In the genomic region with DNA sequence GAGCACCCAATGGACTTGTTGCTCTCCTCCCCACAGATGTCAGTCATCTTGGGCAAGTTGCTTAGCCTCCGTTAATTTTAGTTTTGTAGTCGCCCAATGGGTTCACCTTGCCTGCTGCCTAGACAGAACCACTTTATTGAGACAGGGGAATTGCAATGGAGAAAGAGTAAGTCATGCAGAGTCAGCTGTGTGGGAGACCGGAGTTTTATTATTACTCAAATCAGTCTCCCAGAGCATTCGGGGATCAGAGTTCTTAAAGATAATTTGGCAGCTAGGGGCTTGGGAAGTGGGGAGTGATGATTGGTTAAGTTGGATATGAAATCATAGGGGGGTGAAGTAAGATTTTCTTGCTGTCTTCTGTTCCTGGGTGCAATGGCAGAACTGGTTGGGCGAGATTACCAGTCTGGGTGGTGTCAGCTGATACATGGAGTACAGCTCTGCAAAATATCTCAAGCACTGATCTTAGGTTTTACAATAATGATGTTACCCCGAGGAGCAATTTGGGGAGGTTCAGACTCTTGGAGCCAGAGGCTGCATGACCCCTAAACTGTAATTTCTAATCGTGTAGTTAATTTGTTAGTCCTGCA, we compare ENCODE assay signal across 9 cellular contexts. TPM values are rescaled to one million over a fixed set of nuclear protein-coding genes. Genes with fewer than 3 reads are reported as not detected.
A peak's percentile ranks its signal among the peaks of the same experiment; 100 is the strongest.
DNase-seq lines count a peak whose midpoint lies in the region; ATAC-seq and TF ChIP-seq lines count a peak whose summit lies in the region.
"Had no signal": no experiment of that assay in that cellular context is flagged by ENCODE, and none has a peak within 500 bp of the region (broad histone marks: within the 10 kb centered on the region; RNA-seq: fewer than 3 reads in every experiment).

No MANE protein-coding gene starts in this region.

- ATAC-seq in esophagus mucosa = peak; percentile 17

- DNase-seq in stimulated activated CD4-positive, alpha-beta T cell treated with anti-CD3 and anti-CD28 coated beads, Interleukin-4, amount 100 ng/mL, for 24 hours = peak; percentile 46
- DNase-seq in stimulated activated CD4-positive, alpha-beta T cell treated with anti-CD3 and anti-CD28 coated beads, Interleukin-12 subunit alpha, Interleukin-12 subunit beta, amount 100 ng/mL, for 4 hours = no peak
- DNase-seq in T-helper 2 cell treated with Interferon-gamma antibody and Interleukin-4, amounts not matched to agents 5 μg/mL and 100 μg/mL, for 36 hours (ENCODE audit: low spot score) = peak; percentile 34
- no peak for DNase-seq in type B pancreatic cell (ENCODE audit: extremely low spot score, unreplicated experiment)
- no peak for DNase-seq in NK-92 treated with Interleukin-12 subunit alpha and Interleukin-12 subunit beta, amount 100 ng/mL, for 24 hours (lab: John Stamatoyannopoulos, UW)
- DNase-seq in lower leg skin (ENCODE audit: low spot score in 2 of 2) = no peak
- DNase-seq in NOMO-1 treated with DMSO at 0.1 percent for 48 hours (lab: John Stamatoyannopoulos, UW; ENCODE audit: unreplicated experiment) = no peak
- DNase-seq: NCI-H2081 treated with DMSO at 0.1 percent for 48 hours had no signal

- no peak for TF ChIP-seq POLR2A in lower leg skin (IDR thresholded peaks at IDR 0.05)

- no peaks in the 10 kb centered on the region for H3K9me3 Mint-ChIP-seq in T-helper 2 cell treated with Interferon-gamma antibody and Interleukin-4, amounts not matched to agents 5 μg/mL and 100 μg/mL, for 36 hours
- no peaks in the 10 kb centered on the region for H3K9me3 Mint-ChIP-seq in type B pancreatic cell

- WGBS in lower leg skin, 2 donors = 64% methylated on average over 7 of the region's 7 CpGs

- TF ChIP-seq CTCF in type B pancreatic cell (conservative IDR thresholded peaks at IDR 0.05) = no peak
- no peak for TF ChIP-seq CTCF in lower leg skin (IDR thresholded peaks at IDR 0.05)

- H3K27ac Mint-ChIP-seq in T-helper 2 cell treated with Interferon-gamma antibody and Interleukin-4, amounts not matched to agents 5 μg/mL and 100 μg/mL, for 36 hours = peak overlapping the region; percentile 95
- H3K27ac Mint-ChIP-seq in type B pancreatic cell = peak overlapping the region; percentile 85

- no peak overlapping the region for H3K4me3 ChIP-seq in lower leg skin (ENCODE audit: low read depth, poor library complexity, severe bottlenecking)

- intact Hi-C loops in lower leg skin (cut with DNase I; ENCODE audit: low total_unique reads) = no loop called here

- H3K4me3 Mint-ChIP-seq in T-helper 2 cell treated with Interferon-gamma antibody and Interleukin-4, amounts not matched to agents 5 μg/mL and 100 μg/mL, for 36 hours = peak overlapping the region; percentile 83
- H3K4me3 Mint-ChIP-seq in type B pancreatic cell = peak overlapping the region; percentile 34

- H3K27me3 Mint-ChIP-seq in T-helper 2 cell treated with Interferon-gamma antibody and Interleukin-4, amounts not matched to agents 5 μg/mL and 100 μg/mL, for 36 hours (ENCODE audit: low read depth) = no peaks in the 10 kb centered on the region
- no peaks in the 10 kb centered on the region for H3K27me3 Mint-ChIP-seq in type B pancreatic cell

- peaks cover 93% of the 10 kb centered on the region for H3K4me1 Mint-ChIP-seq in T-helper 2 cell treated with Interferon-gamma antibody and Interleukin-4, amounts not matched to agents 5 μg/mL and 100 μg/mL, for 36 hours (ENCODE audit: low read depth)
- peaks cover 14% of the 10 kb centered on the region for H3K4me1 Mint-ChIP-seq in type B pancreatic cell (ENCODE audit: unreplicated experiment)

- peaks cover 70% of the 10 kb centered on the region for H3K36me3 Mint-ChIP-seq in T-helper 2 cell treated with Interferon-gamma antibody and Interleukin-4, amounts not matched to agents 5 μg/mL and 100 μg/mL, for 36 hours (ENCODE audit: low read depth)
- H3K36me3 Mint-ChIP-seq in type B pancreatic cell = peaks cover 48% of the 10 kb centered on the region

RNA-seq across cellular contexts. Expression of gene SLC38A1, which starts 50.2 kb away (rescaled TPM):
- 71.5 TPM for total RNA-seq in esophagus mucosa
- total RNA-seq in type B pancreatic cell (ENCODE audit: low replicate concordance) = 99.8 and 174 TPM in 2 replicates
- 100 to 1,000 TPM in 2 of 4 donors, 10 to 100 TPM in 2; 87.3 to 118 (median 102) TPM for total RNA-seq in lower leg skin

Comparison
In these comparisons a context has a peak if more than half of its experiments do, and no peak if none do; other contexts are left out.
1. DNase-seq: peak in stimulated activated CD4-positive, alpha-beta T cell treated with anti-CD3 and anti-CD28 coated beads, Interleukin-4, amount 100 ng/mL, for 24 hours (single experiment) and T-helper 2 cell treated with Interferon-gamma antibody and Interleukin-4, amounts not matched to agents 5 μg/mL and 100 μg/mL, for 36 hours (single experiment); none in stimulated activated CD4-positive, alpha-beta T cell treated with anti-CD3 and anti-CD28 coated beads, Interleukin-12 subunit alpha, Interleukin-12 subunit beta, amount 100 ng/mL, for 4 hours (single experiment), type B pancreatic cell (single experiment), NK-92 treated with Interleukin-12 subunit alpha and Interleukin-12 subunit beta, amount 100 ng/mL, for 24 hours (single experiment), lower leg skin (0 of 2) and NOMO-1 treated with DMSO at 0.1 percent for 48 hours (single experiment).